13 cellular contexts compared by ENCODE assay signal in the genomic region with DNA sequence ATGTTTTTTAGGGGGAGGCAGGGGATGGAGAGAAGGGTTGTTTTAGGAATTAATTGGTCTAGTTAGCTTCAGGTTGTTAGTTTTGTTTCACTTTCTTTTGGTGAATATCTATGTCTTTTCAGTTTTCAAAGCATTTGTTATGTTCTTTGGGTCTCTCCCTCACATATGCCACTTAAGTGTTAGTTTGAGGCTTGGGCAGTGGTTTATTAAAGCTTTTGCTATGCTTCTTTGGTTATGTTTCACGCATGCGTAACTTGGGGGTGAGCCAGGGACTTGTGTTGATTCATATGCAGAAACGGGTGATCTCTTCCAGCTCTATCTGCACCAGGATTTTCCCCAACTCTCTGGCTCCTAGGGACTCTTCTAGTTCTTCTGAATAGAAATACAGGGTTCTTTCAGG. TPM values are rescaled to one million over a fixed set of nuclear protein-coding genes. Genes with fewer than 3 reads are reported as not detected.
A peak's percentile ranks its signal among the peaks of the same experiment; 100 is the strongest.
DNase-seq lines count a peak whose midpoint lies in the region; ATAC-seq and TF ChIP-seq lines count a peak whose summit lies in the region.
"Had no signal": no experiment of that assay in that cellular context is flagged by ENCODE, and none has a peak within 500 bp of the region (broad histone marks: within the 10 kb centered on the region; RNA-seq: fewer than 3 reads in every experiment).

No MANE protein-coding gene starts in this region.

- H3K4me3 ChIP-seq in epithelial cell of esophagus (ENCODE audit: low read length), result no peak overlapping the region
- H3K4me3 ChIP-seq: right lobe of liver had no signal

- H3K27ac Mint-ChIP-seq in T-helper 2 cell treated with Interferon-gamma antibody and Interleukin-4, amounts not matched to agents 5 μg/mL and 100 μg/mL, for 36 hours, result no peak overlapping the region

- H3K4me1 Mint-ChIP-seq in T-helper 2 cell treated with Interferon-gamma antibody and Interleukin-4, amounts not matched to agents 5 μg/mL and 100 μg/mL, for 36 hours (ENCODE audit: low read depth), result peaks cover 2% of the 10 kb centered on the region

- no peak for DNase-seq in T-helper 2 cell treated with Interferon-gamma antibody and Interleukin-4, amounts not matched to agents 5 μg/mL and 100 μg/mL, for 36 hours (ENCODE audit: low spot score)
- no peak for DNase-seq in T-helper 2 cell
- DNase-seq in epithelial cell of esophagus (ENCODE audit: low read depth), result peak; percentile 17
- DNase-seq in stromal cell of bone marrow (ENCODE audit: low read depth), result peak; percentile 65
- DNase-seq in NCI-H2081 (lab: John Stamatoyannopoulos, UW), result no peak
- no peak for DNase-seq in left cardiac atrium
- no peak for DNase-seq in hippocampal formation (lab: John Stamatoyannopoulos, UW)
- DNase-seq: AML-193, amygdala, DMS53, Karpas-422, right lobe of liver had no signal

- no peaks in the 10 kb centered on the region for H3K36me3 Mint-ChIP-seq in T-helper 2 cell treated with Interferon-gamma antibody and Interleukin-4, amounts not matched to agents 5 μg/mL and 100 μg/mL, for 36 hours (ENCODE audit: low read depth)

- ATAC-seq in HG03280 (IDR thresholded peaks at IDR 0.05; ENCODE audit: unreplicated experiment), result peak; percentile 46
- no peak for ATAC-seq in left cardiac atrium
- ATAC-seq: right lobe of liver had no signal

- H3K9me3 Mint-ChIP-seq in T-helper 2 cell treated with Interferon-gamma antibody and Interleukin-4, amounts not matched to agents 5 μg/mL and 100 μg/mL, for 36 hours, result peaks cover 1% of the 10 kb centered on the region

- peaks cover 36% of the 10 kb centered on the region for H3K27me3 Mint-ChIP-seq in T-helper 2 cell treated with Interferon-gamma antibody and Interleukin-4, amounts not matched to agents 5 μg/mL and 100 μg/mL, for 36 hours (ENCODE audit: low read depth)

- intact Hi-C loops in left cardiac atrium (cut with DNase I), result no loop called here

- peak overlapping the region; percentile 30 for H3K4me3 Mint-ChIP-seq in T-helper 2 cell treated with Interferon-gamma antibody and Interleukin-4, amounts not matched to agents 5 μg/mL and 100 μg/mL, for 36 hours

- TF ChIP-seq CTCF in epithelial cell of esophagus (IDR thresholded peaks at IDR 0.05; ENCODE audit: insufficient read depth, low read depth, low read length, missing control alignments), result no peak

RNA-seq across cellular contexts. Expression of gene MMS22L, which starts 11.4 kb away (rescaled TPM):
- total RNA-seq in left cardiac atrium, result 1 to 10 TPM; 4.0 to 5.1 TPM

Comparison
In these comparisons a context has a peak if more than half of its experiments do, and no peak if none do; other contexts are left out.
1. DNase-seq: peak in epithelial cell of esophagus (single experiment) and stromal cell of bone marrow (single experiment); none in T-helper 2 cell treated with Interferon-gamma antibody and Interleukin-4, amounts not matched to agents 5 μg/mL and 100 μg/mL, for 36 hours (single experiment), T-helper 2 cell (0 of 5), NCI-H2081 (0 of 2), left cardiac atrium (single experiment) and hippocampal formation (0 of 2).